Comparison of ENCODE assay signal across 8 cellular contexts in the genomic region with DNA sequence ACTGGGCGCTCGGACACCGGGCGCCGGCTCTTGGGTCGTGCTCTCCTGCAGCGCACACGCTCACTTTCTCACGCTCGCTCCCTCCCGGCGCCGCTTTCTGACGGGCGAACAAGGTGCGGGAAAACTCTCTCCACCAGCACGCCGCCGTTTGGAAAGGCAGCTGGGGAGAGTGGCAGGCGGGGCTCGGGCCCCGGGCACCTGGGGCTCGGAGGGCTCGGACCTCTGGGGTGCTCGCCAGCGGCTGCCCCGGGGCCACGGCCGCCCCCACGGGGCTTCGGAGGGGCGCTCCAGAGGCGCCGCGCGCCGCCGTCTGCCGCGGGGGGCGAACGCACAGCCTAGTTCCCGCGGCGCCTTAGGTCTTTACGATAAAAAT. TPM values are rescaled to one million over a fixed set of nuclear protein-coding genes. Genes with fewer than 3 reads are reported as not detected.
DNase-seq lines count a peak whose midpoint lies in the region; ATAC-seq lines count a peak whose summit lies in the region.

No MANE protein-coding gene starts in this region.

- H3K27ac ChIP-seq in iPS-18a (ENCODE audit: low read length) (no peak overlapping the region), stomach smooth muscle (ENCODE audit: low read length) (peak overlapping the region; percentile 100)

- H3K27ac Mint-ChIP-seq in activated naive CD4-positive, alpha-beta T cell treated with anti-CD3 and anti-CD28 coated beads, Interleukin-2, amount 50 U/mL, for 72 hours = peak overlapping the region; percentile 85 to 100

- H3K9me3 ChIP-seq in iPS-18a (ENCODE audit: control insufficient read depth, low read depth, low read length) = no peaks in the 10 kb centered on the region
- no peaks in the 10 kb centered on the region for H3K9me3 ChIP-seq in stomach smooth muscle (ENCODE audit: control insufficient read depth in 2 of 2, low read length in 2 of 2)

- DNase-seq in activated CD8-positive, alpha-beta memory T cell treated with anti-CD3 and anti-CD28 coated beads, Interleukin-2, amount 50 U/mL, for 4 hours = peak; percentile 46
- DNase-seq in activated CD8-positive, alpha-beta memory T cell treated with anti-CD3 and anti-CD28 coated beads for 24 hours = no peak
- no peak for DNase-seq in activated naive CD4-positive, alpha-beta T cell treated with anti-CD3 and anti-CD28 coated beads, Interleukin-2, amount 50 U/mL, for 72 hours (ENCODE audit: low spot score in 2 of 2)
- DNase-seq in RKO (ENCODE audit: low spot score) = no peak
- no peak for DNase-seq in T1000 (lab: John Stamatoyannopoulos, UW)

- peaks cover 9% of the 10 kb centered on the region in 2 donors for H3K36me3 Mint-ChIP-seq in activated naive CD4-positive, alpha-beta T cell treated with anti-CD3 and anti-CD28 coated beads, Interleukin-2, amount 50 U/mL, for 72 hours

- H3K9me3 Mint-ChIP-seq in activated naive CD4-positive, alpha-beta T cell treated with anti-CD3 and anti-CD28 coated beads, Interleukin-2, amount 50 U/mL, for 72 hours = no peaks in the 10 kb centered on the region

- peak; percentile 15 for ATAC-seq in HG03095 (IDR thresholded peaks at IDR 0.05; ENCODE audit: unreplicated experiment)
- ATAC-seq in activated naive CD4-positive, alpha-beta T cell treated with anti-CD3 and anti-CD28 coated beads, Interleukin-2, amount 50 U/mL, for 72 hours = peak in 1 of 2 donors; percentile 3

- H3K36me3 ChIP-seq in iPS-18a (ENCODE audit: control insufficient read depth, low read depth, low read length) = peaks cover 9% of the 10 kb centered on the region
- H3K36me3 ChIP-seq in stomach smooth muscle (ENCODE audit: control insufficient read depth in 2 of 2, insufficient read depth in 2 of 2, low read length in 2 of 2) = peaks cover 0 to 5% of the 10 kb centered on the region in 2 donors

- peak overlapping the region; percentile 95 for H3K4me3 ChIP-seq in iPS-18a (ENCODE audit: low read length)
- H3K4me3 ChIP-seq in stomach smooth muscle (ENCODE audit: low read length in 2 of 2) = peak overlapping the region; percentile 64 to 96

- H3K27me3 ChIP-seq in iPS-18a (ENCODE audit: control insufficient read depth, insufficient read depth, low read length) (no peaks in the 10 kb centered on the region), stomach smooth muscle (ENCODE audit: control insufficient read depth in 1 of 2, insufficient read depth in 2 of 2, low read length in 2 of 2) (no peaks in the 10 kb centered on the region)

- peaks cover 18% of the 10 kb centered on the region for H3K4me1 ChIP-seq in iPS-18a (ENCODE audit: control insufficient read depth, low read depth, low read length)
- H3K4me1 ChIP-seq in stomach smooth muscle (ENCODE audit: control insufficient read depth, insufficient read depth, low read length) = peaks cover 3% of the 10 kb centered on the region

- H3K9ac ChIP-seq in iPS-18a (ENCODE audit: low read length) = peak overlapping the region; percentile 100
- H3K9ac ChIP-seq in stomach smooth muscle (ENCODE audit: low read length in 2 of 2) = peak overlapping the region; percentile 68 to 100

RNA-seq across cellular contexts. Expression of a gene that starts 0.4 kb away (rescaled TPM):
- total RNA-seq in activated naive CD4-positive, alpha-beta T cell treated with anti-CD3 and anti-CD28 coated beads, Interleukin-2, amount 50 U/mL, for 72 hours = 10 to 100 TPM; 28.3 to 40.2 TPM
